In genomic region chr12:124713436-124714082, GRCh38 we compare ENCODE assay signal across 8 cellular contexts.
DNase-seq lines count a peak whose midpoint lies in the region; ATAC-seq and TF ChIP-seq lines count a peak whose summit lies in the region.

No MANE protein-coding gene starts in this region.

- H3K27ac Mint-ChIP-seq in T-helper 17 cell (peak overlapping the region; percentile 96), brain (peak overlapping the region; percentile 31 to 88 (median 65)), memory B cell (peak overlapping the region; percentile 81)

- peak overlapping the region; percentile 86 for H3K4me3 Mint-ChIP-seq in T-helper 17 cell
- peak overlapping the region in 3 of 5 experiments; percentile 8 to 68 (median 15) for H3K4me3 Mint-ChIP-seq in brain
- peak overlapping the region; percentile 83 for H3K4me3 Mint-ChIP-seq in memory B cell

- H3K36me3 Mint-ChIP-seq in T-helper 17 cell (ENCODE audit: low read depth): peaks cover 2% of the 10 kb centered on the region
- H3K36me3 Mint-ChIP-seq in brain: no peaks in the 10 kb centered on the region
- no peaks in the 10 kb centered on the region for H3K36me3 Mint-ChIP-seq in memory B cell

- no peaks in the 10 kb centered on the region for H3K9me3 ChIP-seq in T-helper 17 cell (ENCODE audit: control insufficient read depth, low read length, poor library complexity, severe bottlenecking)

- DNase-seq in T-helper 17 cell (no peak), memory B cell (ENCODE audit: low spot score in 2 of 2) (peak in 1 of 2 donors; percentile 4), NCI-H1048 (lab: John Stamatoyannopoulos, UW) (no peak), DMS153 treated with DMSO at 0.1 percent for 48 hours (lab: John Stamatoyannopoulos, UW; ENCODE audit: unreplicated experiment) (no peak)
- peak; percentile 13 to 56 for DNase-seq in stimulated activated CD8-positive, alpha-beta memory T cell treated with anti-CD3 and anti-CD28 coated beads, Interleukin-4, amount 100 ng/mL, for 4 hours (ENCODE audit: low read depth in 2 of 2, low spot score in 1 of 2)

- no peaks in the 10 kb centered on the region for H3K27me3 Mint-ChIP-seq in T-helper 17 cell
- peaks cover 4% of the 10 kb centered on the region for H3K27me3 Mint-ChIP-seq in brain
- H3K27me3 Mint-ChIP-seq in memory B cell: no peaks in the 10 kb centered on the region

- H3K4me1 Mint-ChIP-seq in T-helper 17 cell: peaks cover 18% of the 10 kb centered on the region
- H3K4me1 Mint-ChIP-seq in brain: peaks cover 61% of the 10 kb centered on the region
- peaks cover 14% of the 10 kb centered on the region for H3K4me1 Mint-ChIP-seq in memory B cell

- ATAC-seq in GM18511 (IDR thresholded peaks at IDR 0.05; ENCODE audit: unreplicated experiment): peak; percentile 92
- ATAC-seq in HG02981 (IDR thresholded peaks at IDR 0.05; ENCODE audit: unreplicated experiment): peak; percentile 75
- peak; percentile 84 for ATAC-seq in T-helper 17 cell
- ATAC-seq in memory B cell (ENCODE audit: low read depth): peak; percentile 76

- H3K9me3 Mint-ChIP-seq in brain (peaks cover under 1 to 17% (median 3%) of the 10 kb centered on the region in 5 experiments), memory B cell (no peaks in the 10 kb centered on the region)

- TF ChIP-seq CTCF in brain (conservative IDR thresholded peaks at IDR 0.05): no peak

Comparison
In these comparisons a context has a peak if more than half of its experiments do, and no peak if none do; other contexts are left out.
1. DNase-seq: peak in stimulated activated CD8-positive, alpha-beta memory T cell treated with anti-CD3 and anti-CD28 coated beads, Interleukin-4, amount 100 ng/mL, for 4 hours (2 of 2); none in T-helper 17 cell (0 of 3), NCI-H1048 (single experiment) and DMS153 treated with DMSO at 0.1 percent for 48 hours (single experiment).
2. H3K4me3 Mint-ChIP-seq: peak in every context shown above with its lines; median percentile 86 in T-helper 17 cell; 83 in memory B cell; 15 in brain.
3. Peak in every context shown above with its lines, with median percentiles within 50 percentile points of each other: ATAC-seq and H3K27ac Mint-ChIP-seq.